14 cellular contexts compared by ENCODE assay signal in the genomic region with DNA sequence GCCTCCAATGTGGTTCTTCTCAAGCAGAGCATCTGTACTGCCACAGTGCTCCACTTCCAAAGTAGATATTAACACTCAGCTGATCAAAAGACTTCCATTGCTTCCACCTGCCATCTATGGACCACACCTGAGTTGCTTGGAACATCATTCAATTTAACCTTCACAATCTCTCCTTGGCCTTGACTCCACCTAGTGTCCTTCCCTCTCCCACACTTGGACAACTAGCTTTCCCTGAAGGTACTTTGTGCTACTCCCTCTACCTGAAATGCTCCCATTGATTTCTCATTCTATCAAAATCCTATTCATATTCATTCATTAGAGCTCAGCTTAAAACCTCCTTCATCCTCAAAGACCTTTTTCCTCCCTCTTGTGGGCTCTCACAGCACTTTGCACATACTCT. TPM values are rescaled to one million over a fixed set of nuclear protein-coding genes. Genes with fewer than 3 reads are reported as not detected.
DNase-seq lines count a peak whose midpoint lies in the region; ATAC-seq and TF ChIP-seq lines count a peak whose summit lies in the region.
"Had no signal": no experiment of that assay in that cellular context is flagged by ENCODE, and none has a peak within 500 bp of the region (broad histone marks: within the 10 kb centered on the region; RNA-seq: fewer than 3 reads in every experiment).

No MANE protein-coding gene starts in this region.

- no peaks in the 10 kb centered on the region for H3K36me3 Mint-ChIP-seq in type B pancreatic cell
- H3K36me3 Mint-ChIP-seq: activated naive CD4-positive, alpha-beta T cell treated with anti-CD3 and anti-CD28 coated beads, Interleukin-2, amount 50 U/mL, for 24 hours; memory B cell had no signal

- H3K4me1 ChIP-seq in RWPE2 (ENCODE audit: insufficient read depth, poor library complexity, severe bottlenecking): peaks cover 11% of the 10 kb centered on the region
- H3K4me1 ChIP-seq in spleen: peaks cover 0 to 13% (median 0%) of the 10 kb centered on the region in 6 donors

- H3K9me3 Mint-ChIP-seq in type B pancreatic cell: no peaks in the 10 kb centered on the region
- H3K9me3 Mint-ChIP-seq: activated B cell treated with CpG ODN at 0.5 μM for 24 hours; activated naive CD4-positive, alpha-beta T cell treated with anti-CD3 and anti-CD28 coated beads, Interleukin-2, amount 50 U/mL, for 24 hours; central memory CD8-positive, alpha-beta T cell; memory B cell had no signal

- peaks cover 12% of the 10 kb centered on the region for H3K4me1 Mint-ChIP-seq in type B pancreatic cell (ENCODE audit: unreplicated experiment)
- H3K4me1 Mint-ChIP-seq: activated B cell treated with CpG ODN at 0.5 μM for 24 hours; activated naive CD4-positive, alpha-beta T cell treated with anti-CD3 and anti-CD28 coated beads, Interleukin-2, amount 50 U/mL, for 24 hours; central memory CD8-positive, alpha-beta T cell; memory B cell had no signal

- ATAC-seq in RWPE2 (ENCODE audit: low read depth): peak; percentile 51; the same call in 2 of the 3 replicates
- ATAC-seq in esophagus mucosa: peak; percentile 48
- ATAC-seq in HG03095 (IDR thresholded peaks at IDR 0.05; ENCODE audit: unreplicated experiment): no peak

- TF ChIP-seq POLR2A in spleen (IDR thresholded peaks at IDR 0.05): no peak

- no peak overlapping the region for H3K4me3 Mint-ChIP-seq in type B pancreatic cell
- H3K4me3 Mint-ChIP-seq: activated B cell treated with CpG ODN at 0.5 μM for 24 hours; activated naive CD4-positive, alpha-beta T cell treated with anti-CD3 and anti-CD28 coated beads, Interleukin-2, amount 50 U/mL, for 24 hours; central memory CD8-positive, alpha-beta T cell; memory B cell had no signal

- peak; percentile 43 for TF ChIP-seq CTCF in RWPE2 (IDR thresholded peaks at IDR 0.05; ENCODE audit: poor library complexity, severe bottlenecking)
- TF ChIP-seq CTCF in spleen (IDR thresholded peaks at IDR 0.05 in 8 of 11, conservative IDR thresholded peaks at IDR 0.05 in 3 of 11): no peak
- TF ChIP-seq CTCF in type B pancreatic cell (conservative IDR thresholded peaks at IDR 0.05): no peak

- no peaks in the 10 kb centered on the region for H3K36me3 ChIP-seq in RWPE2 (ENCODE audit: low read depth)
- H3K36me3 ChIP-seq in spleen: no peaks in the 10 kb centered on the region

- H3K9me3 ChIP-seq in RWPE2 (ENCODE audit: severe bottlenecking): no peaks in the 10 kb centered on the region
- no peaks in the 10 kb centered on the region for H3K9me3 ChIP-seq in spleen

- H3K4me3 ChIP-seq in RWPE2 (ENCODE audit: severe bottlenecking) (no peak overlapping the region), spleen (no peak overlapping the region)

- DNase-seq in NCI-H1417 (lab: John Stamatoyannopoulos, UW) (peak in 2 of 3 experiments; percentile 15 to 18), NCI-H1417 treated with DMSO at 0.1 percent for 48 hours (lab: John Stamatoyannopoulos, UW) (no peak), RWPE2 (ENCODE audit: low spot score) (no peak), spleen (no peak), HUDEP-2 (lab: John Stamatoyannopoulos, UW; ENCODE audit: unreplicated experiment in 76 of 76) (no peak), type B pancreatic cell (ENCODE audit: extremely low spot score, unreplicated experiment) (no peak)
- DNase-seq: activated B cell treated with CpG ODN at 0.5 μM for 24 hours, erythroblast, NCI-H1930 had no signal

- no peak overlapping the region for H3K27ac Mint-ChIP-seq in type B pancreatic cell
- H3K27ac Mint-ChIP-seq: activated B cell treated with CpG ODN at 0.5 μM for 24 hours; activated naive CD4-positive, alpha-beta T cell treated with anti-CD3 and anti-CD28 coated beads, Interleukin-2, amount 50 U/mL, for 24 hours; memory B cell had no signal

- no peaks in the 10 kb centered on the region for H3K27me3 Mint-ChIP-seq in type B pancreatic cell

- H3K27ac ChIP-seq in RWPE2 (ENCODE audit: poor library complexity, severe bottlenecking) (peak overlapping the region; percentile 25), spleen (peak overlapping the region in 6 of 8 donors; percentile 22 to 63 (median 48))

- H3K27me3 ChIP-seq in RWPE2 (ENCODE audit: insufficient read depth, poor library complexity, severe bottlenecking) (no peaks in the 10 kb centered on the region), spleen (replicated peaks in 1 of 7) (no peaks in the 10 kb centered on the region)

- intact Hi-C loops in spleen (cut with DNase I; ENCODE audit: low total_unique reads): no loop called here

RNA-seq across cellular contexts. Expression of a gene that starts 48.7 kb away (rescaled TPM):
- total RNA-seq in esophagus mucosa: 46.2 TPM
- 1 to 10 TPM; 6.1 to 9.9 (median 7.3) TPM for total RNA-seq in spleen
- 1 to 10 TPM; 1.6 to 2.7 (median 1.8) TPM for polyA plus RNA-seq in spleen
- 15.5 and 25.6 TPM in 2 replicates for total RNA-seq in type B pancreatic cell (ENCODE audit: low replicate concordance)
- total RNA-seq: activated B cell treated with CpG ODN at 0.5 μM for 24 hours had no signal

RNA-seq across cellular contexts. Expression of a gene that starts 49.1 kb away (rescaled TPM):
- total RNA-seq in esophagus mucosa (72.6 TPM), spleen (10 to 100 TPM; 44.1 to 95.3 (median 66.3) TPM), type B pancreatic cell (ENCODE audit: low replicate concordance) (40.9 and 76.7 TPM in 2 replicates)
- 10 to 100 TPM; 14.7 to 26.8 (median 19.1) TPM for polyA plus RNA-seq in spleen

Comparison
In these comparisons a context has a peak if more than half of its experiments do, and no peak if none do; other contexts are left out.
1. DNase-seq: peak in NCI-H1417 (2 of 3); none in NCI-H1417 treated with DMSO at 0.1 percent for 48 hours (single experiment), RWPE2 (single experiment), spleen (single experiment), HUDEP-2 (0 of 76) and type B pancreatic cell (single experiment).